Comparison of ENCODE assay signal across 24 cellular contexts in genomic region chr13:28438598-28439334, GRCh38. TPM values are rescaled to one million over a fixed set of nuclear protein-coding genes. Genes with fewer than 3 reads are reported as not detected.
DNase-seq lines count a peak whose midpoint lies in the region; ATAC-seq, FAIRE-seq and TF ChIP-seq lines count a peak whose summit lies in the region.
"Had no signal": no experiment of that assay in that cellular context is flagged by ENCODE, and none has a peak within 500 bp of the region (broad histone marks: within the 10 kb centered on the region; RNA-seq: fewer than 3 reads in every experiment).

No MANE protein-coding gene starts in this region.

- peak overlapping the region; percentile 95 for H3K4ac ChIP-seq in H1 (replicated peaks; ENCODE audit: insufficient read length, low read depth, low read length)
- H3K4ac ChIP-seq in neuronal stem cell (ENCODE audit: low read length) = no peak overlapping the region

- H3K14ac ChIP-seq in H1 (ENCODE audit: insufficient read length) (no peak overlapping the region), neuronal stem cell (ENCODE audit: low read length) (no peak overlapping the region)

- H2AFZ ChIP-seq in H1 (ENCODE audit: low read length) = no peak overlapping the region
- no peak overlapping the region for H2AFZ ChIP-seq in neuronal stem cell (ENCODE audit: low read length)
- H2AFZ ChIP-seq: PC-9 had no signal

- H3K4me2 ChIP-seq in H1 (ENCODE audit: insufficient read depth in 1 of 2, low read depth in 2 of 2, low read length in 2 of 2) = peak overlapping the region; percentile 26 to 76
- no peak overlapping the region for H3K4me2 ChIP-seq in neuronal stem cell (ENCODE audit: insufficient read depth, low read length, poor library complexity, severe bottlenecking)
- H3K4me2 ChIP-seq: BLaER1 treated with 17β-estradiol and CSF1 and Interleukin-3, amounts not matched to agents 10 nM and 100 nM; PC-9 had no signal

- H2BK5ac ChIP-seq in H1 (ENCODE audit: low read depth, low read length) (peak overlapping the region; percentile 97; the same call in 1 of the 2 replicates), neuronal stem cell (ENCODE audit: low read length) (no peak overlapping the region)

- POLR2A ChIA-PET in H1 (lab: Charles Lee; ENCODE audit: partially characterized antibody) = interaction anchor here (0.6 to 2.9 kb wide), 7 partner anchors 9 to 205 kb away, joined by 3 to 21 read pairs (median 4); partner anchors contain the start of gene FLT1

- TF ChIP-seq CTCF in H1 (IDR thresholded peaks at IDR 0.05; ENCODE audit: control extremely low read depth in 1 of 3, insufficient read depth in 1 of 3, low read depth in 1 of 3, low read length in 3 of 3) = no peak

- H3K23ac ChIP-seq in H1 (ENCODE audit: insufficient read length) = no peak overlapping the region
- H3K23ac ChIP-seq in neuronal stem cell (ENCODE audit: low read depth, low read length, poor library complexity) = no peak overlapping the region

- peaks cover 66% of the 10 kb centered on the region for H3K4me1 ChIP-seq in HUES6 (ENCODE audit: control insufficient read depth, insufficient read depth, low read length)
- H3K4me1 ChIP-seq in H1 (replicated peaks in 1 of 4; ENCODE audit: control insufficient read depth in 3 of 4, insufficient read depth in 4 of 4, low read length in 3 of 4) = peaks cover 17 to 47% (median 34%) of the 10 kb centered on the region in 4 experiments
- H3K4me1 ChIP-seq in iPS-18a (ENCODE audit: control insufficient read depth, low read depth, low read length) = peaks cover 54% of the 10 kb centered on the region
- H3K4me1 ChIP-seq in neuronal stem cell (ENCODE audit: control insufficient read depth in 2 of 2, insufficient read depth in 1 of 2, low read depth in 1 of 2, low read length in 2 of 2) = peaks cover 0 to 9% of the 10 kb centered on the region in 2 donors

- peaks cover 0 to 32% of the 10 kb centered on the region in 2 experiments; a peak in 2 of 4 replicates for H3K79me2 ChIP-seq in H1 (ENCODE audit: control insufficient read depth in 1 of 2, insufficient read depth in 2 of 2, low read length in 2 of 2)

- no peaks in the 10 kb centered on the region for H3K9me3 ChIP-seq in HUES6 (ENCODE audit: control insufficient read depth, insufficient read depth, low read depth, low read length)
- no peaks in the 10 kb centered on the region for H3K9me3 ChIP-seq in H1 (ENCODE audit: insufficient read depth in 2 of 2, low read depth in 1 of 2, low read length in 1 of 2)
- H3K9me3 ChIP-seq in iPS-18a (ENCODE audit: control insufficient read depth, low read depth, low read length) = no peaks in the 10 kb centered on the region
- no peaks in the 10 kb centered on the region for H3K9me3 ChIP-seq in neuronal stem cell (replicated peaks in 1 of 2; ENCODE audit: control insufficient read depth in 2 of 2, insufficient read depth in 1 of 2, low read depth in 1 of 2, low read length in 2 of 2)

- H3K27me3 ChIP-seq in HUES6 (ENCODE audit: control insufficient read depth, insufficient read depth, low read length) (no peaks in the 10 kb centered on the region), H1 (replicated peaks in 1 of 4; ENCODE audit: control insufficient read depth in 3 of 4, extremely low read depth in 1 of 4, insufficient read depth in 3 of 4, low read length in 3 of 4) (no peaks in the 10 kb centered on the region), iPS-18a (ENCODE audit: control insufficient read depth, insufficient read depth, low read length) (no peaks in the 10 kb centered on the region), neuronal stem cell (ENCODE audit: control insufficient read depth in 3 of 3, insufficient read depth in 3 of 3, low read depth in 1 of 3, low read length in 3 of 3) (no peaks in the 10 kb centered on the region)
- H3K27me3 ChIP-seq: BLaER1 treated with 17β-estradiol and CSF1 and Interleukin-3, amounts not matched to agents 10 nM and 100 nM had no signal

- no peak for TF ChIP-seq EP300 in H1 (IDR thresholded peaks at IDR 0.05; ENCODE audit: borderline replicate concordance in 1 of 2, low read depth in 2 of 2, low read length in 2 of 2)

- no peak for ATAC-seq in GM21526 (IDR thresholded peaks at IDR 0.05; ENCODE audit: low FRiP score, unreplicated experiment)
- ATAC-seq: CD8-positive, alpha-beta T cell; SK-N-SH treated with all-trans-retinoic acid at 6 μM for 48 hours had no signal

- H3K23me2 ChIP-seq in H1 (ENCODE audit: low read depth, low read length) = no peaks in the 10 kb centered on the region

- peak overlapping the region; percentile 16 for H3K56ac ChIP-seq in H1 (replicated peaks; ENCODE audit: insufficient read length, low read depth, low read length)

- H4K20me1 ChIP-seq in H1 (replicated peaks in 1 of 2; ENCODE audit: control insufficient read depth in 1 of 2, insufficient read depth in 2 of 2, low read length in 2 of 2) = no peaks in the 10 kb centered on the region

- H3K18ac ChIP-seq in H1 (ENCODE audit: extremely low read depth, low read length) = peak overlapping the region; percentile 95; the same call in 1 of the 2 replicates
- H3K18ac ChIP-seq in neuronal stem cell (ENCODE audit: low read length) = no peak overlapping the region

- no peak overlapping the region; the same call in 1 of the 2 replicates for H2BK20ac ChIP-seq in H1 (ENCODE audit: low read length)

- H3K79me1 ChIP-seq in H1 (ENCODE audit: low read depth, low read length) = no peaks in the 10 kb centered on the region
- no peaks in the 10 kb centered on the region for H3K79me1 ChIP-seq in neuronal stem cell (ENCODE audit: low read depth, low read length)

- no peak overlapping the region for H2BK15ac ChIP-seq in H1 (ENCODE audit: low read length)
- no peak overlapping the region for H2BK15ac ChIP-seq in neuronal stem cell (ENCODE audit: low read length)

- H3K4me3 ChIP-seq in HUES6 (ENCODE audit: low read depth, low read length) = no peak overlapping the region
- peak overlapping the region in 1 of 4 experiments; percentile 20; a peak in 2 of 8 replicates for H3K4me3 ChIP-seq in H1 (ENCODE audit: extremely low read depth in 1 of 4, insufficient read depth in 2 of 4, low read depth in 3 of 4, low read length in 4 of 4)
- H3K4me3 ChIP-seq in iPS-18a (ENCODE audit: low read length) = peak overlapping the region; percentile 20
- H3K4me3 ChIP-seq in neuronal stem cell (ENCODE audit: low read length in 2 of 2) = no peak overlapping the region
- H3K4me3 ChIP-seq: BLaER1 treated with 17β-estradiol and CSF1 and Interleukin-3, amounts not matched to agents 10 nM and 100 nM; PC-9 had no signal

- H2BK120ac ChIP-seq in H1 (replicated peaks; ENCODE audit: low read depth, low read length) (peak overlapping the region; percentile 80), neuronal stem cell (ENCODE audit: low read depth, low read length) (no peak overlapping the region)

- no peak for TF ChIP-seq POLR2A in H1 (IDR thresholded peaks at IDR 0.05; ENCODE audit: control extremely low read depth in 1 of 2, low read depth in 2 of 2, low read length in 2 of 2)

- FAIRE-seq in H1 (lab: Jason Lieb, UNC) = peak; percentile 91
- FAIRE-seq: GM12891 had no signal

- 10% methylated on average over 11 of the region's 12 CpGs; no CpG with 5 or more reads in 1 of the 2 experiments for WGBS in H1 (ENCODE audit: extremely low coverage in 1 of 2, insufficient coverage in 1 of 2, insufficient read length in 1 of 2, insufficient replicate concordance in 2 of 2, low coverage in 1 of 2, low lambda C conversion rate in 2 of 2, missing lambda C conversion rate in 1 of 2), 2 experiments
- WGBS in neuronal stem cell (ENCODE audit: extremely low coverage in 2 of 2, insufficient read length in 2 of 2, insufficient replicate concordance in 1 of 2), 2 donors = no CpG with 5 or more reads among the region's 12 CpGs

- peak overlapping the region; percentile 99 for H4K91ac ChIP-seq in H1 (replicated peaks; ENCODE audit: insufficient read length, low read length)
- H4K91ac ChIP-seq in neuronal stem cell (ENCODE audit: low read depth, low read length, poor library complexity) = no peak overlapping the region

- H3K27ac ChIP-seq in HUES6 (ENCODE audit: low read depth, low read length) (peak overlapping the region; percentile 33), H1 (ENCODE audit: low read depth, low read length) (peak overlapping the region; percentile 42; the same call in 1 of the 2 replicates), iPS-18a (ENCODE audit: low read length) (peak overlapping the region; percentile 64), neuronal stem cell (replicated peaks; ENCODE audit: low read length) (no peak overlapping the region)
- H3K27ac ChIP-seq: BLaER1 treated with 17β-estradiol and CSF1 and Interleukin-3, amounts not matched to agents 10 nM and 100 nM; PC-9; RWPE1 had no signal

- H2BK12ac ChIP-seq in H1 (ENCODE audit: low read depth, low read length) (peak overlapping the region; percentile 96; the same call in 1 of the 2 replicates), neuronal stem cell (ENCODE audit: low read length) (no peak overlapping the region)

- CTCF ChIA-PET in H1 (lab: Charles Lee; ENCODE audit: partially characterized antibody) = interaction anchor here (0.6 to 1.5 kb wide), 5 partner anchors 9 to 240 kb away, joined by 3 to 7 read pairs (median 4); no protein-coding TSS in a partner anchor

- H3K36me3 ChIP-seq in HUES6 (ENCODE audit: control insufficient read depth, insufficient read depth, low read length) = peaks cover 28% of the 10 kb centered on the region
- peaks cover 6 to 32% (median 17%) of the 10 kb centered on the region in 4 experiments; a peak in 7 of 8 replicates for H3K36me3 ChIP-seq in H1 (ENCODE audit: control insufficient read depth in 2 of 4, insufficient read depth in 4 of 4, low read length in 3 of 4)
- H3K36me3 ChIP-seq in iPS-18a (ENCODE audit: control insufficient read depth, low read depth, low read length) = peaks cover 37% of the 10 kb centered on the region
- H3K36me3 ChIP-seq in neuronal stem cell (replicated peaks in 1 of 2; ENCODE audit: control insufficient read depth in 2 of 2, insufficient read depth in 2 of 2, low read length in 2 of 2) = no peaks in the 10 kb centered on the region

- H3K9ac ChIP-seq in HUES6 (ENCODE audit: low read length) (peak overlapping the region; percentile 32), H1 (replicated peaks in 1 of 4; ENCODE audit: extremely low read depth in 1 of 4, low read depth in 3 of 4, low read length in 3 of 4) (no peak overlapping the region; a peak in 1 of 7 replicates), iPS-18a (ENCODE audit: low read length) (no peak overlapping the region), neuronal stem cell (ENCODE audit: low read depth, low read length, poor library complexity) (no peak overlapping the region)
- H3K9ac ChIP-seq: BLaER1 treated with 17β-estradiol and CSF1 and Interleukin-3, amounts not matched to agents 10 nM and 100 nM had no signal

- H4K8ac ChIP-seq in H1 (ENCODE audit: extremely low read depth, insufficient read depth, low read length) (no peak overlapping the region), neuronal stem cell (ENCODE audit: low read depth, low read length) (no peak overlapping the region)

- peak in 1 of 2 experiments; percentile 10; a peak in 1 of 4 replicates for TF ChIP-seq RAD21 in H1 (IDR thresholded peaks at IDR 0.05 in 1 of 2, conservative IDR thresholded peaks at IDR 0.05 in 1 of 2; ENCODE audit: low read depth in 2 of 2, low read length in 2 of 2)

- peak overlapping the region; percentile 71 for H4K5ac ChIP-seq in H1 (ENCODE audit: insufficient read length, low read depth, low read length)

- H2AK5ac ChIP-seq in H1 (ENCODE audit: low read depth, low read length) (peak overlapping the region; percentile 97; the same call in 1 of the 2 replicates), neuronal stem cell (ENCODE audit: low read depth, low read length) (no peak overlapping the region)

- DNase-seq in H1 (ENCODE audit: low read depth in 1 of 2, low spot score in 2 of 2) (no peak), activated gamma-delta T cell (lab: John Stamatoyannopoulos, UW) (no peak), SKM-1 (lab: John Stamatoyannopoulos, UW; ENCODE audit: unreplicated experiment) (no peak), neuronal stem cell (ENCODE audit: low spot score) (no peak)
- DNase-seq: Calu3; CD8-positive, alpha-beta T cell; EL; HCEC 1CT; KBM-7; MV-4-11; NCI-H1417; NCI-H187; NCI-H2107; NCI-H2227 treated with DMSO at 0.1 percent for 48 hours; NCI-H510A treated with DMSO at 0.1 percent for 48 hours; PC-9; SIG-M5 had no signal

RNA-seq across cellular contexts. Expression of gene FLT1, which starts 56.2 kb away (rescaled TPM):
- total RNA-seq in H1 (2021; fragmentation: NEBNext Ultra II Directional; extraction: Animal tissue kit (Norgen Biotek cat#: 25700)) = 82.1 and 90.2 TPM in 2 replicates
- 19.7 and 25.3 TPM in 2 replicates for polyA plus RNA-seq in H1 (2011; rRNA removed)
- polyA plus RNA-seq in H1 (2011; cell fraction: cytosol; rRNA removed) = 23.1 TPM
- 64.4 TPM for polyA plus RNA-seq in H1 (2011; cell fraction: nucleus; rRNA removed)
- 31.7 to 56.7 TPM (median 41.7 TPM) in 4 replicates for polyA plus RNA-seq in H1 (2012, experiment 1 of 2)
- polyA plus RNA-seq in H1 (2012, experiment 2 of 2) = 3.4 TPM
- polyA plus RNA-seq in H1 (2013, experiment 1 of 2) = 79.6 TPM
- 76.6 TPM for polyA plus RNA-seq in H1 (2013, experiment 2 of 2)
- 73.4 and 80.6 TPM in 2 replicates for polyA minus RNA-seq in H1 (2011; rRNA and poly(A)+ RNA removed)
- polyA minus RNA-seq in H1 (2011; cell fraction: cytosol; rRNA and poly(A)+ RNA removed) = 41.2 TPM
- polyA minus RNA-seq in H1 (2011; cell fraction: nucleus; rRNA and poly(A)+ RNA removed) = 70.9 TPM
- polyA plus RNA-seq in neuronal stem cell (2013, experiment 1 of 2) = 0.07 TPM
- polyA plus RNA-seq in neuronal stem cell (2013, experiment 2 of 2) = 0.04 TPM
- total RNA-seq: Calu3, PC-9 had no signal
